12 cellular contexts compared by ENCODE assay signal in the genomic region with DNA sequence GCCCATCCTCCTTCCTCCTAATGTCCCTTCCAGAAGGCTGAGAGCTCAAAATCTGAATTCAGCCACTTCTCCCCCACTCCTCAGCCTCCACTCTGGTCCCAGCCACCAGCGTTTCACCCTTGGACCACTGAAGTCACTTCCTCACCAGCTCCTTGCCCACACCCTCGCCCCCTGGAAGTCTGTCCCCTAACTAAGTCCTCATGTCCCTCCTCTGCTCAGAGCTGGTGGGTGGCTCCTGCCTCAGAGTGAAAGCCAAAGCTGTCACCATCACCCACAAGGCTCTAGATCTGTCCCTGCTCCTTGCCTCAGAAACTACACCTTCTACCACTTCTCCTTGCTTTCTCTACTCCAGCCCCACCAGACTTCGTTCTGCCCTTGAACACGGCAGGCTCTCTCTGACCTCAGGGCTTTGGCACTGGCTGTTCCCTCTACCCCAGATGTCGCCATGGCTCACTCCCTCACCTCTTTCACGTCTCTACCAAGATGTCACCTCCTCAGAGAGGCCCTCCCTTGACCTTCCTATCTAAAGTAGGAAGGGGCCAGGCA. TPM values are rescaled to one million over a fixed set of nuclear protein-coding genes. Genes with fewer than 3 reads are reported as not detected.
DNase-seq lines count a peak whose midpoint lies in the region; ATAC-seq, FAIRE-seq and TF ChIP-seq lines count a peak whose summit lies in the region.
"Had no signal": no experiment of that assay in that cellular context is flagged by ENCODE, and none has a peak within 500 bp of the region (broad histone marks: within the 10 kb centered on the region; RNA-seq: fewer than 3 reads in every experiment).

No MANE protein-coding gene starts in this region.

- no peak for DNase-seq in HepG2 (ENCODE audit: low spot score)
- DNase-seq in right lobe of liver: no peak
- DNase-seq in RWPE2 (ENCODE audit: low spot score): no peak
- peak; percentile 39 for DNase-seq in endodermal cell
- DNase-seq in stimulated activated naive B cell treated with anti-CD40 and anti-IgM and Interleukin-4, amounts not matched to agents 10 μg/mL and 1 μg/mL and 100 μg/mL, for 72 hours: no peak
- no peak for DNase-seq in MG63
- DNase-seq in glomerular visceral epithelial cell (ENCODE audit: extremely low spot score): no peak
- DNase-seq in coronary artery (ENCODE audit: low spot score): no peak
- DNase-seq: left cardiac atrium; NCI-H526; pancreas; stimulated activated CD4-positive, alpha-beta T cell treated with anti-CD3 and anti-CD28 coated beads, Interleukin-2, amount 100 ng/mL, for 24 hours had no signal

- H3K27ac Mint-ChIP-seq in endodermal cell: no peak overlapping the region
- H3K27ac Mint-ChIP-seq in stimulated activated naive B cell treated with anti-CD40 and anti-IgM and Interleukin-4, amounts not matched to agents 10 μg/mL and 1 μg/mL and 100 μg/mL, for 72 hours: no peak overlapping the region

- peak overlapping the region; percentile 10; the same call in 1 of the 2 replicates for H3K4me2 ChIP-seq in HepG2 (ENCODE audit: low read depth, low read length)

- H4K20me1 ChIP-seq in HepG2 (ENCODE audit: insufficient read depth, low read length): no peaks in the 10 kb centered on the region

- H3K27me3 ChIP-seq in HepG2 (ENCODE audit: control insufficient read depth in 1 of 2, insufficient read depth in 2 of 2, low read length in 2 of 2) (no peaks in the 10 kb centered on the region; a peak in 1 of 5 replicates), right lobe of liver (no peaks in the 10 kb centered on the region), RWPE2 (ENCODE audit: insufficient read depth, poor library complexity, severe bottlenecking) (no peaks in the 10 kb centered on the region), endodermal cell (ENCODE audit: control insufficient read depth, insufficient read depth, low read length, poor library complexity, severe bottlenecking) (no peaks in the 10 kb centered on the region), MG63 (no peaks in the 10 kb centered on the region)
- H3K27me3 ChIP-seq: pancreas had no signal

- H3K27me3 Mint-ChIP-seq in endodermal cell (ENCODE audit: insufficient read depth): no peaks in the 10 kb centered on the region
- H3K27me3 Mint-ChIP-seq in stimulated activated naive B cell treated with anti-CD40 and anti-IgM and Interleukin-4, amounts not matched to agents 10 μg/mL and 1 μg/mL and 100 μg/mL, for 72 hours: peaks cover 0 to 3% of the 10 kb centered on the region in 2 donors

- TF ChIP-seq RAD21 in HepG2 (CRISPR knock-in tag; IDR thresholded peaks at IDR 0.05): no peak

- BruUV-seq in HepG2 (replicated peaks; lab: Mats Ljungman, UMichigan): no TSS peak

- in situ Hi-C loops in HepG2 (cut with HindIII; ENCODE audit: extremely low pct_ligation_motif_present, low pct_unique_long_range_greater_than_20kb): loop anchor here (10.0 kb wide), 1 partner anchor 53 kb away; no protein-coding TSS in a partner anchor

- H3K9ac ChIP-seq in HepG2 (ENCODE audit: insufficient read depth, low read depth, low read length) (no peak overlapping the region), endodermal cell (ENCODE audit: extremely low read depth, low read length, poor library complexity, severe bottlenecking) (no peak overlapping the region)

- CTCF ChIA-PET in HepG2 (lab: Yijun Ruan, JAX; ENCODE audit: low intra/inter-chr PET ratio, low total read pairs): no interaction called here

- no peak overlapping the region for H3K4me3 ChIP-seq in HepG2 (replicated peaks in 1 of 3; ENCODE audit: insufficient read depth in 1 of 3, low read depth in 2 of 3, low read length in 3 of 3)
- H3K4me3 ChIP-seq in right lobe of liver: no peak overlapping the region
- peak overlapping the region; percentile 46 for H3K4me3 ChIP-seq in RWPE2 (ENCODE audit: severe bottlenecking)
- H3K4me3 ChIP-seq in endodermal cell (ENCODE audit: low read length): no peak overlapping the region
- no peak overlapping the region for H3K4me3 ChIP-seq in MG63
- H3K4me3 ChIP-seq in coronary artery: no peak overlapping the region

- no peak for TF ChIP-seq EP300 in HepG2 (IDR thresholded peaks at IDR 0.05; ENCODE audit: low read depth in 2 of 2, low read length in 2 of 2)
- TF ChIP-seq EP300 in HepG2 (CRISPR knock-in tag; IDR thresholded peaks at IDR 0.05; ENCODE audit: borderline replicate concordance): no peak

- TF ChIP-seq POLR2A in HepG2 (IDR thresholded peaks at IDR 0.05; ENCODE audit: insufficient read depth in 1 of 2, low read depth in 2 of 2, low read length in 2 of 2) (no peak), right lobe of liver (IDR thresholded peaks at IDR 0.05) (no peak)

- H3K36me3 ChIP-seq in HepG2 (replicated peaks in 1 of 2; ENCODE audit: control insufficient read depth in 1 of 2, insufficient read depth in 2 of 2, low read length in 2 of 2) (peaks cover 2 to 14% of the 10 kb centered on the region in 2 experiments; a peak in 2 of 5 replicates), right lobe of liver (peaks cover 0 to 9% (median 2%) of the 10 kb centered on the region in 4 donors), RWPE2 (ENCODE audit: low read depth) (peaks cover 42% of the 10 kb centered on the region), endodermal cell (ENCODE audit: control insufficient read depth, insufficient read depth, low read length) (peaks cover 4% of the 10 kb centered on the region), MG63 (peaks cover 54% of the 10 kb centered on the region)
- H3K36me3 ChIP-seq: pancreas had no signal

- TF ChIP-seq CTCF in HepG2 (CRISPR knock-in tag; IDR thresholded peaks at IDR 0.05) (no peak), right lobe of liver (IDR thresholded peaks at IDR 0.05) (no peak), RWPE2 (IDR thresholded peaks at IDR 0.05; ENCODE audit: poor library complexity, severe bottlenecking) (no peak), endodermal cell (conservative IDR thresholded peaks at IDR 0.05) (no peak), coronary artery (IDR thresholded peaks at IDR 0.05) (no peak)

- no peak overlapping the region for H2AFZ ChIP-seq in HepG2 (ENCODE audit: low read length)

- intact Hi-C loops in HepG2 (cut with micrococcal nuclease; ENCODE audit: unreplicated experiment): loop anchor here (2.0 kb wide), 1 partner anchor 161 kb away; no protein-coding TSS in a partner anchor
- intact Hi-C loops in right lobe of liver (cut with DNase I): no loop called here

- no peak for FAIRE-seq in HepG2 (lab: Jason Lieb, UNC)
- FAIRE-seq: pancreas had no signal

- no peaks in the 10 kb centered on the region for H3K9me3 ChIP-seq in HepG2 (ENCODE audit: low read length)
- H3K9me3 ChIP-seq in right lobe of liver: no peaks in the 10 kb centered on the region
- H3K9me3 ChIP-seq in RWPE2 (ENCODE audit: severe bottlenecking): no peaks in the 10 kb centered on the region
- no peaks in the 10 kb centered on the region for H3K9me3 ChIP-seq in endodermal cell (ENCODE audit: control insufficient read depth, low read length)
- H3K9me3 ChIP-seq in MG63: no peaks in the 10 kb centered on the region
- H3K9me3 ChIP-seq: pancreas had no signal

- H3K27ac ChIP-seq in HepG2 (ENCODE audit: extremely low read length, insufficient read depth, low read length) (no peak overlapping the region), right lobe of liver (no peak overlapping the region), RWPE2 (ENCODE audit: poor library complexity, severe bottlenecking) (peak overlapping the region; percentile 100), endodermal cell (ENCODE audit: low read depth, low read length) (no peak overlapping the region), coronary artery (no peak overlapping the region)
- H3K27ac ChIP-seq: pancreas had no signal

- H3K4me3 Mint-ChIP-seq in endodermal cell: peak overlapping the region; percentile 7
- H3K4me3 Mint-ChIP-seq in stimulated activated naive B cell treated with anti-CD40 and anti-IgM and Interleukin-4, amounts not matched to agents 10 μg/mL and 1 μg/mL and 100 μg/mL, for 72 hours: peak overlapping the region; percentile 0 to 27

- H3K9me3 Mint-ChIP-seq in endodermal cell: no peaks in the 10 kb centered on the region
- no peaks in the 10 kb centered on the region for H3K9me3 Mint-ChIP-seq in stimulated activated naive B cell treated with anti-CD40 and anti-IgM and Interleukin-4, amounts not matched to agents 10 μg/mL and 1 μg/mL and 100 μg/mL, for 72 hours

- H3K4me1 Mint-ChIP-seq in endodermal cell: peaks cover 15% of the 10 kb centered on the region
- H3K4me1 Mint-ChIP-seq in stimulated activated naive B cell treated with anti-CD40 and anti-IgM and Interleukin-4, amounts not matched to agents 10 μg/mL and 1 μg/mL and 100 μg/mL, for 72 hours: peaks cover 50 to 75% of the 10 kb centered on the region in 2 donors

- H3K4me1 ChIP-seq in HepG2 (ENCODE audit: insufficient read depth, low read length) (peaks cover 35% of the 10 kb centered on the region), right lobe of liver (peaks cover 0 to 14% (median 2%) of the 10 kb centered on the region in 4 donors), RWPE2 (ENCODE audit: insufficient read depth, poor library complexity, severe bottlenecking) (peaks cover 17% of the 10 kb centered on the region), endodermal cell (ENCODE audit: control insufficient read depth, insufficient read depth, low read length) (no peaks in the 10 kb centered on the region)

- POLR2A ChIA-PET in HepG2 (lab: Yijun Ruan, JAX): interaction anchor here (1.0 kb wide), 1 partner anchor 15 kb away, joined by 3 read pairs; no protein-coding TSS in a partner anchor

- WGBS in HepG2 (ENCODE audit: low lambda C conversion rate): 94% methylated on average over 6 of the region's 6 CpGs
- WGBS in right lobe of liver (ENCODE audit: insufficient coverage, low coverage, low lambda C conversion rate, missing lambda C conversion rate): 82% methylated on average over 6 of the region's 6 CpGs
- WGBS in endodermal cell (ENCODE audit: insufficient coverage in 1 of 2, insufficient read length in 1 of 2), 2 experiments: 95 to 98% methylated on average over 6 of the region's 6 CpGs

- no peak for ATAC-seq in HepG2
- ATAC-seq in right lobe of liver: no peak
- ATAC-seq in RWPE2 (ENCODE audit: low read depth): no peak
- no peak for ATAC-seq in stimulated activated naive B cell treated with anti-CD40 and anti-IgM and Interleukin-4, amounts not matched to agents 10 μg/mL and 1 μg/mL and 100 μg/mL, for 72 hours (replicated peaks)
- ATAC-seq: left cardiac atrium, pancreas had no signal

- peaks cover 24% of the 10 kb centered on the region for H3K36me3 Mint-ChIP-seq in endodermal cell (ENCODE audit: low read depth)
- H3K36me3 Mint-ChIP-seq in stimulated activated naive B cell treated with anti-CD40 and anti-IgM and Interleukin-4, amounts not matched to agents 10 μg/mL and 1 μg/mL and 100 μg/mL, for 72 hours: peaks cover 33 to 38% of the 10 kb centered on the region in 2 donors

- H3K79me2 ChIP-seq in HepG2 (ENCODE audit: insufficient read depth, low read length): peaks cover 9% of the 10 kb centered on the region

RNA-seq across cellular contexts. Expression of a gene that starts 1.7 kb away (rescaled TPM):
- total RNA-seq in HepG2 (2016; rRNA removed; fragmentation: Illumina TruSeq; extraction: Trizol): 39.3 and 40.0 TPM in 2 replicates
- total RNA-seq in HepG2 (2016; cell fraction: cytosol; rRNA removed; fragmentation: Illumina TruSeq; extraction: Trizol; ENCODE audit: low read depth): 45.6 and 63.1 TPM in 2 replicates
- total RNA-seq in HepG2 (2016; cell fraction: insoluble cytoplasmic fraction; rRNA removed; fragmentation: Illumina TruSeq; extraction: Trizol): 33.8 and 46.8 TPM in 2 replicates
- 47.2 and 50.6 TPM in 2 replicates for total RNA-seq in HepG2 (2016; cell fraction: membrane; rRNA removed; fragmentation: Illumina TruSeq; extraction: Trizol)
- total RNA-seq in HepG2 (2016; cell fraction: nucleus; rRNA removed; fragmentation: Illumina TruSeq; extraction: Trizol): 15.5 and 16.4 TPM in 2 replicates
- 66.4 and 76.6 TPM in 2 replicates for polyA plus RNA-seq in HepG2 (2011; rRNA removed)
- 48.2 and 78.5 TPM in 2 replicates for polyA plus RNA-seq in HepG2 (2011; cell fraction: cytosol; rRNA removed)
- polyA plus RNA-seq in HepG2 (2011; cell fraction: nucleus; rRNA removed): 84.4 and 86.6 TPM in 2 replicates
- polyA plus RNA-seq in HepG2 (2012): 38.8 and 40.5 TPM in 2 replicates
- polyA plus RNA-seq in HepG2 (2016; cell fraction: cytosol; fragmentation: Illumina TruSeq; extraction: Trizol; ENCODE audit: low read depth): 57.8 and 73.2 TPM in 2 replicates
- polyA plus RNA-seq in HepG2 (2016; cell fraction: insoluble cytoplasmic fraction; fragmentation: Illumina TruSeq; extraction: Trizol; ENCODE audit: low read depth): 53.9 and 54.0 TPM in 2 replicates
- polyA plus RNA-seq in HepG2 (2016; cell fraction: membrane; fragmentation: Illumina TruSeq; extraction: Trizol; ENCODE audit: low read depth): 53.9 and 61.0 TPM in 2 replicates
- polyA plus RNA-seq in HepG2 (2016; cell fraction: nucleus; fragmentation: Illumina TruSeq; extraction: Trizol; ENCODE audit: insufficient read depth, low read depth): 40.4 and 44.1 TPM in 2 replicates
- 68.2 and 77.1 TPM in 2 replicates for polyA minus RNA-seq in HepG2 (2011; rRNA and poly(A)+ RNA removed; ENCODE audit: low replicate concordance)
- polyA minus RNA-seq in HepG2 (2011; cell fraction: cytosol; rRNA and poly(A)+ RNA removed): 28.0 and 42.8 TPM in 2 replicates
- polyA minus RNA-seq in HepG2 (2011; cell fraction: nucleus; rRNA and poly(A)+ RNA removed): 23.7 and 24.2 TPM in 2 replicates
- total RNA-seq in right lobe of liver: 10 to 100 TPM; 19.2 to 29.4 (median 22.6) TPM
- 10 to 100 TPM; 53.5 to 63.6 TPM for total RNA-seq in endodermal cell
- polyA plus RNA-seq in endodermal cell (2013, experiment 1 of 2): 70.3 TPM
- polyA plus RNA-seq in endodermal cell (2013, experiment 2 of 2): 66.1 TPM
- total RNA-seq in MG63 (2014; rRNA removed; shearing (Covaris generic); ENCODE audit: low replicate concordance): 118 and 167 TPM in 2 replicates

RNA-seq across cellular contexts. Expression of a gene that starts 15.6 kb away (rescaled TPM):
- total RNA-seq in HepG2 (2016; rRNA removed; fragmentation: Illumina TruSeq; extraction: Trizol) (20.8 and 23.3 TPM in 2 replicates), right lobe of liver (1 to 10 TPM; 1.3 to 4.5 (median 3.2) TPM), endodermal cell (10 to 100 TPM; 13.2 to 16.0 TPM)
- total RNA-seq in HepG2 (2016; cell fraction: cytosol; rRNA removed; fragmentation: Illumina TruSeq; extraction: Trizol; ENCODE audit: low read depth): 2.6 TPM in 2 replicates
- 19.8 and 20.1 TPM in 2 replicates for total RNA-seq in HepG2 (2016; cell fraction: insoluble cytoplasmic fraction; rRNA removed; fragmentation: Illumina TruSeq; extraction: Trizol)
- total RNA-seq in HepG2 (2016; cell fraction: membrane; rRNA removed; fragmentation: Illumina TruSeq; extraction: Trizol): 7.7 and 8.2 TPM in 2 replicates
- total RNA-seq in HepG2 (2016; cell fraction: nucleus; rRNA removed; fragmentation: Illumina TruSeq; extraction: Trizol): 9.2 and 11.6 TPM in 2 replicates
- polyA plus RNA-seq in HepG2 (2011; rRNA removed): 3.5 and 4.3 TPM in 2 replicates
- 2.5 and 3.4 TPM in 2 replicates for polyA plus RNA-seq in HepG2 (2011; cell fraction: cytosol; rRNA removed)
- polyA plus RNA-seq in HepG2 (2011; cell fraction: nucleus; rRNA removed): 2.3 and 2.6 TPM in 2 replicates
- polyA plus RNA-seq in HepG2 (2012): 3.3 and 3.7 TPM in 2 replicates
- polyA plus RNA-seq in HepG2 (2016; cell fraction: cytosol; fragmentation: Illumina TruSeq; extraction: Trizol; ENCODE audit: low read depth): 1.6 and 1.7 TPM in 2 replicates
- polyA plus RNA-seq in HepG2 (2016; cell fraction: insoluble cytoplasmic fraction; fragmentation: Illumina TruSeq; extraction: Trizol; ENCODE audit: low read depth): 21.9 and 22.7 TPM in 2 replicates
- 5.1 and 5.5 TPM in 2 replicates for polyA plus RNA-seq in HepG2 (2016; cell fraction: membrane; fragmentation: Illumina TruSeq; extraction: Trizol; ENCODE audit: low read depth)
- polyA plus RNA-seq in HepG2 (2016; cell fraction: nucleus; fragmentation: Illumina TruSeq; extraction: Trizol; ENCODE audit: insufficient read depth, low read depth): 16.0 and 16.6 TPM in 2 replicates
- polyA minus RNA-seq in HepG2 (2011; rRNA and poly(A)+ RNA removed; ENCODE audit: low replicate concordance): 4.8 and 9.0 TPM in 2 replicates
- polyA minus RNA-seq in HepG2 (2011; cell fraction: cytosol; rRNA and poly(A)+ RNA removed): 4.7 and 6.7 TPM in 2 replicates
- polyA minus RNA-seq in HepG2 (2011; cell fraction: nucleus; rRNA and poly(A)+ RNA removed): 1.7 and 1.9 TPM in 2 replicates
- 6.8 TPM for polyA plus RNA-seq in endodermal cell (2013, experiment 1 of 2)
- polyA plus RNA-seq in endodermal cell (2013, experiment 2 of 2): 6.2 TPM
- total RNA-seq in MG63 (2014; rRNA removed; shearing (Covaris generic); ENCODE audit: low replicate concordance): 27.1 and 44.0 TPM in 2 replicates

RNA-seq across cellular contexts. Expression of a gene that starts 17.2 kb away (rescaled TPM):
- total RNA-seq in HepG2 (2016; rRNA removed; fragmentation: Illumina TruSeq; extraction: Trizol): 1.3 and 1.6 TPM in 2 replicates
- 1.1 TPM in 2 replicates for total RNA-seq in HepG2 (2016; cell fraction: cytosol; rRNA removed; fragmentation: Illumina TruSeq; extraction: Trizol; ENCODE audit: low read depth)
- 1.5 and 1.9 TPM in 2 replicates for total RNA-seq in HepG2 (2016; cell fraction: insoluble cytoplasmic fraction; rRNA removed; fragmentation: Illumina TruSeq; extraction: Trizol)
- 2.2 and 2.4 TPM in 2 replicates for total RNA-seq in HepG2 (2016; cell fraction: membrane; rRNA removed; fragmentation: Illumina TruSeq; extraction: Trizol)
- total RNA-seq in HepG2 (2016; cell fraction: nucleus; rRNA removed; fragmentation: Illumina TruSeq; extraction: Trizol): 3.1 and 3.3 TPM in 2 replicates
- 6.6 and 8.8 TPM in 2 replicates for polyA plus RNA-seq in HepG2 (2011; rRNA removed)
- 3.8 and 5.5 TPM in 2 replicates for polyA plus RNA-seq in HepG2 (2011; cell fraction: cytosol; rRNA removed)
- polyA plus RNA-seq in HepG2 (2011; cell fraction: nucleus; rRNA removed): 38.9 and 47.2 TPM in 2 replicates
- 18.0 and 19.6 TPM in 2 replicates for polyA plus RNA-seq in HepG2 (2012)
- 0.78 and 1.1 TPM in 2 replicates for polyA plus RNA-seq in HepG2 (2016; cell fraction: cytosol; fragmentation: Illumina TruSeq; extraction: Trizol; ENCODE audit: low read depth)
- 3.8 and 3.9 TPM in 2 replicates for polyA plus RNA-seq in HepG2 (2016; cell fraction: insoluble cytoplasmic fraction; fragmentation: Illumina TruSeq; extraction: Trizol; ENCODE audit: low read depth)
- 1.6 and 1.9 TPM in 2 replicates for polyA plus RNA-seq in HepG2 (2016; cell fraction: membrane; fragmentation: Illumina TruSeq; extraction: Trizol; ENCODE audit: low read depth)
- 8.3 and 10.5 TPM in 2 replicates for polyA plus RNA-seq in HepG2 (2016; cell fraction: nucleus; fragmentation: Illumina TruSeq; extraction: Trizol; ENCODE audit: insufficient read depth, low read depth)
- polyA minus RNA-seq in HepG2 (2011; rRNA and poly(A)+ RNA removed; ENCODE audit: low replicate concordance): 6.9 and 17.3 TPM in 2 replicates
- 13.4 and 14.9 TPM in 2 replicates for polyA minus RNA-seq in HepG2 (2011; cell fraction: cytosol; rRNA and poly(A)+ RNA removed)
- 8.0 and 9.2 TPM in 2 replicates for polyA minus RNA-seq in HepG2 (2011; cell fraction: nucleus; rRNA and poly(A)+ RNA removed)
- total RNA-seq in right lobe of liver: 10 to 100 TPM in 4 of 6 experiments, 1 to 10 TPM in 2; 6.9 to 22.9 (median 14.6) TPM
- 10 to 100 TPM; 17.9 to 26.4 TPM for total RNA-seq in endodermal cell
- 21.8 TPM for polyA plus RNA-seq in endodermal cell (2013, experiment 1 of 2)
- polyA plus RNA-seq in endodermal cell (2013, experiment 2 of 2): 16.7 TPM
- 5.5 and 7.3 TPM in 2 replicates for total RNA-seq in MG63 (2014; rRNA removed; shearing (Covaris generic); ENCODE audit: low replicate concordance)

RNA-seq across cellular contexts. Expression of a gene that starts 45.8 kb away (rescaled TPM):
- total RNA-seq in HepG2 (2016; rRNA removed; fragmentation: Illumina TruSeq; extraction: Trizol) (0.21 and 6.0 TPM in 2 replicates), right lobe of liver (1 to 10 TPM in 1 of 6 experiments, under 1 TPM in 5; 0.19 to 1.2 (median 0.44) TPM), endodermal cell (1 to 10 TPM; 1.6 to 3.0 TPM)
- 0.79 and 0.91 TPM in 2 replicates for total RNA-seq in HepG2 (2016; cell fraction: cytosol; rRNA removed; fragmentation: Illumina TruSeq; extraction: Trizol; ENCODE audit: low read depth)
- 0.37 and 5.7 TPM in 2 replicates for total RNA-seq in HepG2 (2016; cell fraction: insoluble cytoplasmic fraction; rRNA removed; fragmentation: Illumina TruSeq; extraction: Trizol)
- 0.93 and 1.2 TPM in 2 replicates for total RNA-seq in HepG2 (2016; cell fraction: membrane; rRNA removed; fragmentation: Illumina TruSeq; extraction: Trizol)
- 17.8 and 18.2 TPM in 2 replicates for total RNA-seq in HepG2 (2016; cell fraction: nucleus; rRNA removed; fragmentation: Illumina TruSeq; extraction: Trizol)
- 2.8 TPM in 2 replicates for polyA plus RNA-seq in HepG2 (2011; rRNA removed)
- polyA plus RNA-seq in HepG2 (2011; cell fraction: cytosol; rRNA removed): 0.67 and 0.69 TPM in 2 replicates
- 23.1 and 35.9 TPM in 2 replicates for polyA plus RNA-seq in HepG2 (2011; cell fraction: nucleus; rRNA removed)
- polyA plus RNA-seq in HepG2 (2012): 0.51 and 1.1 TPM in 2 replicates
- not detected in 2 replicates for polyA plus RNA-seq in HepG2 (2016; cell fraction: cytosol; fragmentation: Illumina TruSeq; extraction: Trizol; ENCODE audit: low read depth)
- 0.35 and 0.74 TPM in 2 replicates for polyA plus RNA-seq in HepG2 (2016; cell fraction: insoluble cytoplasmic fraction; fragmentation: Illumina TruSeq; extraction: Trizol; ENCODE audit: low read depth)
- 0.17 and 0.41 TPM in 2 replicates for polyA plus RNA-seq in HepG2 (2016; cell fraction: membrane; fragmentation: Illumina TruSeq; extraction: Trizol; ENCODE audit: low read depth)
- polyA plus RNA-seq in HepG2 (2016; cell fraction: nucleus; fragmentation: Illumina TruSeq; extraction: Trizol; ENCODE audit: insufficient read depth, low read depth): 17.9 and 36.0 TPM in 2 replicates
- 16.2 and 24.3 TPM in 2 replicates for polyA minus RNA-seq in HepG2 (2011; rRNA and poly(A)+ RNA removed; ENCODE audit: low replicate concordance)
- polyA minus RNA-seq in HepG2 (2011; cell fraction: cytosol; rRNA and poly(A)+ RNA removed): 1.5 and 2.2 TPM in 2 replicates
- 32.3 and 48.2 TPM in 2 replicates for polyA minus RNA-seq in HepG2 (2011; cell fraction: nucleus; rRNA and poly(A)+ RNA removed)
- polyA plus RNA-seq in endodermal cell (2013, experiment 1 of 2): 1.6 TPM
- 1.4 TPM for polyA plus RNA-seq in endodermal cell (2013, experiment 2 of 2)
- total RNA-seq in MG63 (2014; rRNA removed; shearing (Covaris generic); ENCODE audit: low replicate concordance): 0.33 TPM in 1 of 2 replicates, not detected in the other

RNA-seq across cellular contexts. Expression of a gene that starts 51.7 kb away (rescaled TPM):
- total RNA-seq in HepG2 (2016; rRNA removed; fragmentation: Illumina TruSeq; extraction: Trizol) (20.5 and 25.4 TPM in 2 replicates), right lobe of liver (10 to 100 TPM in 5 of 6 experiments, 1 to 10 TPM in 1; 9.8 to 13.7 (median 11.3) TPM), endodermal cell (100 to 1,000 TPM in 1 of 2 donors, 10 to 100 TPM in 1; 87.9 to 105 TPM)
- 4.8 and 6.0 TPM in 2 replicates for total RNA-seq in HepG2 (2016; cell fraction: cytosol; rRNA removed; fragmentation: Illumina TruSeq; extraction: Trizol; ENCODE audit: low read depth)
- total RNA-seq in HepG2 (2016; cell fraction: insoluble cytoplasmic fraction; rRNA removed; fragmentation: Illumina TruSeq; extraction: Trizol): 17.4 and 24.0 TPM in 2 replicates
- 10.7 and 11.8 TPM in 2 replicates for total RNA-seq in HepG2 (2016; cell fraction: membrane; rRNA removed; fragmentation: Illumina TruSeq; extraction: Trizol)
- 18.4 and 26.1 TPM in 2 replicates for total RNA-seq in HepG2 (2016; cell fraction: nucleus; rRNA removed; fragmentation: Illumina TruSeq; extraction: Trizol)
- 49.2 and 63.4 TPM in 2 replicates for polyA plus RNA-seq in HepG2 (2011; rRNA removed)
- polyA plus RNA-seq in HepG2 (2011; cell fraction: cytosol; rRNA removed): 18.2 and 21.9 TPM in 2 replicates
- 186 and 287 TPM in 2 replicates for polyA plus RNA-seq in HepG2 (2011; cell fraction: nucleus; rRNA removed)
- 34.7 and 38.8 TPM in 2 replicates for polyA plus RNA-seq in HepG2 (2012)
- polyA plus RNA-seq in HepG2 (2016; cell fraction: cytosol; fragmentation: Illumina TruSeq; extraction: Trizol; ENCODE audit: low read depth): 6.0 and 6.6 TPM in 2 replicates
- polyA plus RNA-seq in HepG2 (2016; cell fraction: insoluble cytoplasmic fraction; fragmentation: Illumina TruSeq; extraction: Trizol; ENCODE audit: low read depth): 21.0 and 26.5 TPM in 2 replicates
- 12.1 and 13.4 TPM in 2 replicates for polyA plus RNA-seq in HepG2 (2016; cell fraction: membrane; fragmentation: Illumina TruSeq; extraction: Trizol; ENCODE audit: low read depth)
- 89.8 and 93.0 TPM in 2 replicates for polyA plus RNA-seq in HepG2 (2016; cell fraction: nucleus; fragmentation: Illumina TruSeq; extraction: Trizol; ENCODE audit: insufficient read depth, low read depth)
- 22.0 and 75.7 TPM in 2 replicates for polyA minus RNA-seq in HepG2 (2011; rRNA and poly(A)+ RNA removed; ENCODE audit: low replicate concordance)
- 19.7 and 20.4 TPM in 2 replicates for polyA minus RNA-seq in HepG2 (2011; cell fraction: cytosol; rRNA and poly(A)+ RNA removed)
- 28.0 and 29.0 TPM in 2 replicates for polyA minus RNA-seq in HepG2 (2011; cell fraction: nucleus; rRNA and poly(A)+ RNA removed)
- polyA plus RNA-seq in endodermal cell (2013, experiment 1 of 2): 62.3 TPM
- 51.6 TPM for polyA plus RNA-seq in endodermal cell (2013, experiment 2 of 2)
- 53.5 and 71.9 TPM in 2 replicates for total RNA-seq in MG63 (2014; rRNA removed; shearing (Covaris generic); ENCODE audit: low replicate concordance)
